ENCODE assay signal across 9 cellular contexts in the genomic region with DNA sequence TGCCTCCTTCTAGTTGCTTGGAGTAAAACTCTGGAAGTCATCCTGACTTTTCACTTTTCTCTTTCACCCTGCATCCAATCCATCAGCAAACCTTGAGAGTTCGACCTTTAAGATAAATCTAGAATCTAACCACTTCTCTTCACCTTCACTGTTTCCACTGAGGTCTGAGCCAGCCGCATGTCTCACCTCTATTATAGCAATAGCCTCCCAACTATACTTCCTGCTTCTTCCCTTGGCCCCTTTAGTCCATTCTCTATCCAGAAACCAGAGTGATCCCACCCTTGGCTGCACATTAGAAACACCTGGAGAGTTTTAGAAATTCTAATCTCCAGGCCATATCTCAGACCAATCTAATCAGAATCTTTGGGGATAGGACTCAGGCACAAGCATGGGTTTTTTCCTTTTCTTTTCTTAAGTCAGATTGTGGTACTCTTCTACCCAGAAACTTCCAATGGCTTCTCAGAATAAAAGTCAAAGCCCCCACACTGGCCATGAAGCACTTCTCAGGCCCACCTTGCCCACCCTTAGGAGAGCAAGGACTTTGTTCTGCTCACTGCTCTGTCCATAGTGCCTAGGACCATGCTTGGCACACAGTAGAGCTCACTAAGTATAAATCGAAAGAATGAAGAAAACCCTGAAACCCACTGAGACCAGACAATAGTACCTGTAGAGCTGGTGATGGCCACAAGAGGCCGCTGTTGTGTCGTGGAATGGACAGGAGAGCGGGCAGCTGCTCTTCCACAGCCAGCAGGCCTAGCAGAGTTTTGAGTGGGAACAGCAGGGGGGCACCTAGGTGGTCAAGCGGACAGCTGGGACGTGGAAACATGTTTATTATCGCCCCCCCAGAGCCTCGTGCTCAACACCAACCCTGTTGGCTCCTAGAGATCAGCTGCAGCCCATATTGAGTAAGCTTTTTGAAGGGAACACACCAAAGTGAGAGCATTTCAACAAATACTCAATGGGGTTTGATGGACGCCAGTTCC. TPM values are rescaled to one million over a fixed set of nuclear protein-coding genes. Genes with fewer than 3 reads are reported as not detected.
DNase-seq lines count a peak whose midpoint lies in the region; ATAC-seq, FAIRE-seq and TF ChIP-seq lines count a peak whose summit lies in the region.
"Had no signal": no experiment of that assay in that cellular context is flagged by ENCODE, and none has a peak within 500 bp of the region (broad histone marks: within the 10 kb centered on the region; RNA-seq: fewer than 3 reads in every experiment).

No MANE protein-coding gene starts in this region.

- intact Hi-C loops in CD14-positive monocyte (cut with micrococcal nuclease): loop anchor here (2.0 to 5.0 kb wide), 4 partner anchors 105 to 335 kb away; no protein-coding TSS in a partner anchor

- DNase-seq in CD14-positive monocyte (ENCODE audit: low spot score) (peak; percentile 66), GM19239 (ENCODE audit: insufficient read length, low spot score) (peak; percentile 75), NCI-H526 treated with DMSO at 0.1 percent for 48 hours (lab: John Stamatoyannopoulos, UW) (peak; percentile 45), dermis microvascular lymphatic vessel endothelial cell (ENCODE audit: low read depth in 2 of 2) (peak; percentile 58 to 79), lung microvascular endothelial cell (ENCODE audit: low read depth in 2 of 2) (peak; percentile 74 to 87)
- DNase-seq in activated CD4-positive, alpha-beta T cell treated with anti-CD3 and anti-CD28 coated beads, Interleukin-2, amount 50 U/mL, for 1 hour: peak; percentile 84
- peak; percentile 73 for DNase-seq in stimulated activated CD8-positive, alpha-beta memory T cell treated with anti-CD3 and anti-CD28 coated beads, Interleukin-12 subunit alpha, Interleukin-12 subunit beta, amount 100 ng/mL, for 1 hour (ENCODE audit: low read depth)

- peak; percentile 87 for TF ChIP-seq CTCF in CD14-positive monocyte (IDR thresholded peaks at IDR 0.05)

- peak overlapping the region in 1 of 7 donors; percentile 13 for H3K27ac Mint-ChIP-seq in CD14-positive monocyte

- H3K4me3 Mint-ChIP-seq in CD14-positive monocyte: peak overlapping the region; percentile 32 to 54

- peaks cover 14% of the 10 kb centered on the region for H3K4me1 Mint-ChIP-seq in CD14-positive monocyte

- H3K36me3 Mint-ChIP-seq in CD14-positive monocyte: no peaks in the 10 kb centered on the region

- peaks cover 4 to 17% (median 8%) of the 10 kb centered on the region in 3 donors for H3K27me3 Mint-ChIP-seq in CD14-positive monocyte (ENCODE audit: low read depth in 3 of 3)

- FAIRE-seq in GM19239 (lab: Jason Lieb, UNC): peak; percentile 95
- FAIRE-seq: TTC549 had no signal

- no peaks in the 10 kb centered on the region for H3K9me3 Mint-ChIP-seq in CD14-positive monocyte

- peak; percentile 98 for ATAC-seq in HG03280 (IDR thresholded peaks at IDR 0.05; ENCODE audit: unreplicated experiment)

RNA-seq across cellular contexts. Expression of gene MFAP3, which starts 33.3 kb away (rescaled TPM):
- 10 to 100 TPM in 1 of 2 donors, 1 to 10 TPM in 1; 8.6 to 13.1 TPM for polyA plus RNA-seq in CD14-positive monocyte
- total RNA-seq in dermis microvascular lymphatic vessel endothelial cell (113 and 138 TPM in 2 replicates), lung microvascular endothelial cell (104 and 136 TPM in 2 replicates)

RNA-seq across cellular contexts. Expression of gene FAM114A2, which starts 33.4 kb away (rescaled TPM):
- 10 to 100 TPM; 15.6 to 18.4 TPM for polyA plus RNA-seq in CD14-positive monocyte
- total RNA-seq in dermis microvascular lymphatic vessel endothelial cell: 21.5 and 21.8 TPM in 2 replicates
- total RNA-seq in lung microvascular endothelial cell: 21.4 and 27.4 TPM in 2 replicates

Comparison
In these comparisons a context has a peak if more than half of its experiments do, and no peak if none do; other contexts are left out.
1. Peak in every context shown above with its lines: DNase-seq and ATAC-seq.